Comparison of ENCODE assay signal across 1 cellular context in genomic region chr7:128742206-128742605, GRCh38.
TF ChIP-seq lines count a peak whose summit lies in the region.

No MANE protein-coding gene starts in this region.

TF ChIP-seq in GM12878, 131 proteins besides CTCF, POLR2A, EP300 and RAD21:
- TF ChIP-seq SMARCA5 (IDR thresholded peaks at IDR 0.05) = no peak
- no peak for TF ChIP-seq CEBPZ (IDR thresholded peaks at IDR 0.05; ENCODE audit: low read depth, low read length)
- TF ChIP-seq WRNIP1 (IDR thresholded peaks at IDR 0.05; ENCODE audit: borderline replicate concordance, low read depth, low read length) = no peak
- TF ChIP-seq HCFC1 (IDR thresholded peaks at IDR 0.05; ENCODE audit: low read length) = no peak
- TF ChIP-seq JUNB (IDR thresholded peaks at IDR 0.05) = no peak
- no peak for TF ChIP-seq SRF (IDR thresholded peaks at IDR 0.05; ENCODE audit: low read depth in 2 of 2, low read length in 2 of 2)
- no peak for TF ChIP-seq MLLT1 (IDR thresholded peaks at IDR 0.05)
- no peak for TF ChIP-seq NR2C1 (IDR thresholded peaks at IDR 0.05)
- TF ChIP-seq SIX5 (IDR thresholded peaks at IDR 0.05; ENCODE audit: low read depth, low read length, severe bottlenecking) = no peak
- no peak for TF ChIP-seq ZBTB4 (CRISPR knock-in tag; IDR thresholded peaks at IDR 0.05)
- no peak for TF ChIP-seq ZBTB33 (IDR thresholded peaks at IDR 0.05)
- no peak for TF ChIP-seq CHD2 (IDR thresholded peaks at IDR 0.05; ENCODE audit: borderline replicate concordance, low read depth, low read length)
- no peak for TF ChIP-seq MTA3 (IDR thresholded peaks at IDR 0.05; ENCODE audit: borderline replicate concordance, low read length)
- no peak for TF ChIP-seq EZH2 (IDR thresholded peaks at IDR 0.05; ENCODE audit: borderline replicate concordance, control insufficient read depth, low read depth, low read length)
- TF ChIP-seq RUNX3 (IDR thresholded peaks at IDR 0.05; ENCODE audit: low read length) = no peak
- no peak for TF ChIP-seq SREBF2 (IDR thresholded peaks at IDR 0.05; ENCODE audit: low read length)
- TF ChIP-seq ZNF274 (IDR thresholded peaks at IDR 0.05; ENCODE audit: insufficient read depth, insufficient read length) = no peak
- no peak for TF ChIP-seq HSF1 (IDR thresholded peaks at IDR 0.05; ENCODE audit: low read depth, low read length)
